ENCODE assay signal across 33 cellular contexts in the genomic region with DNA sequence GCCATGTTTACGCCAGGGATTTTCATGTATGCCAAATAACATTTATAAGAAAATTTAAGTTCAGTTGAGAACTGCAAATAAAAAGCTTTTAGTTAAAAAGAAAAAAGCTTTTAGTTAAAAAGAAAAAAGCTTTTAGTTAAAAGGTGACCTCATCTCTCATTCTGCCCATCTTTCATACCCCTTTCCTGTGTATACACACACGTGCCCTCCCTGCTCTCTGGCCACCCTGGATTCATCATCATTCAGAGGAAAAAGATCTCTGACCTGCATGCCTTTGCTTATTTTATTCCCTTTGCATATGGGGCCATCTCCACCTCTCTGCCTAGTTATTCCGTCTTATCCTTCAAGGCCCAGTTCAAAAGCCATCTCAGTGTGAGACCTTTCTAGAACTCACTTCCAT. TPM values are rescaled to one million over a fixed set of nuclear protein-coding genes. Genes with fewer than 3 reads are reported as not detected.
A peak's percentile ranks its signal among the peaks of the same experiment; 100 is the strongest.
DNase-seq lines count a peak whose midpoint lies in the region; ATAC-seq, FAIRE-seq and TF ChIP-seq lines count a peak whose summit lies in the region.
"Had no signal": no experiment of that assay in that cellular context is flagged by ENCODE, and none has a peak within 500 bp of the region (broad histone marks: within the 10 kb centered on the region; RNA-seq: fewer than 3 reads in every experiment).

No MANE protein-coding gene starts in this region.

- peak overlapping the region; percentile 33 for H3K27ac Mint-ChIP-seq in activated naive CD4-positive, alpha-beta T cell treated with anti-CD3 and anti-CD28 coated beads, Interleukin-2, amount 50 U/mL, for 24 hours
- no peak overlapping the region for H3K27ac Mint-ChIP-seq in activated naive CD4-positive, alpha-beta T cell treated with anti-CD3 and anti-CD28 coated beads for 36 hours
- no peak overlapping the region for H3K27ac Mint-ChIP-seq in activated T-cell treated with anti-CD3 and anti-CD28 coated beads, Interleukin-2, amount 50 U/mL, for 24 hours
- H3K27ac Mint-ChIP-seq: activated CD8-positive, alpha-beta memory T cell treated with anti-CD3 and anti-CD28 coated beads, Interleukin-2, amount 10 ng/mL, durations not matched to agents 7 days and 5 days; CD8-positive, alpha-beta T cell; dendritic cell treated with granulocyte-macrophage colony-stimulating factor and Interleukin-4, amounts not matched to agents 40 ng/mL and 50 ng/mL, for 4 days had no signal

- CTCF ChIA-PET in activated naive CD4-positive, alpha-beta T cell treated with anti-CD3 and anti-CD28 coated beads for 36 hours (lab: Charles Lee): no interaction called here

- ATAC-seq in SK-N-SH treated with all-trans-retinoic acid at 6 μM for 48 hours (peak; percentile 54; the same call in 2 of the 3 replicates), HG02610 (IDR thresholded peaks at IDR 0.05; ENCODE audit: unreplicated experiment) (no peak)
- ATAC-seq: activated CD8-positive, alpha-beta memory T cell treated with anti-CD3 and anti-CD28 coated beads, Interleukin-2, amount 10 ng/mL, durations not matched to agents 7 days and 5 days; CD8-positive, alpha-beta T cell; gastrocnemius medialis; left cardiac atrium; Panc1; stimulated activated naive CD8-positive, alpha-beta T cell treated with anti-CD3 and anti-CD28 coated beads, Interleukin-15, amount 100 ng/mL, for 72 hours had no signal

- FAIRE-seq in GM12891 (lab: Jason Lieb, UNC): no peak
- FAIRE-seq: endometrium, GM18507, GM19239 had no signal

- no peak for DNase-seq in activated naive CD4-positive, alpha-beta T cell treated with anti-CD3 and anti-CD28 coated beads for 36 hours
- DNase-seq in fibroblast of lung (ENCODE audit: low read depth in 2 of 2) (no peak), osteoblast (ENCODE audit: insufficient read length, low spot score, missing footprints) (no peak), GM12891 (ENCODE audit: insufficient read length, low spot score) (no peak)
- DNase-seq in activated T-cell treated with anti-CD3 and anti-CD28 coated beads, Interleukin-2, amount 50 U/mL, for 24 hours: no peak
- DNase-seq: 8988T; activated CD4-positive, alpha-beta T cell treated with anti-CD3 and anti-CD28 coated beads, Interleukin-2, amount 50 U/mL, for 1 hour; activated CD4-positive, CD25-positive, alpha-beta regulatory T cell; activated CD8-positive, alpha-beta memory T cell treated with anti-CD3 and anti-CD28 coated beads, Interleukin-2, amount 10 ng/mL, durations not matched to agents 7 days and 5 days; activated T-cell treated with anti-CD3 and anti-CD28 coated beads, Interleukin-2, amount 50 U/mL, for 48 hours; adrenal gland; CD8-positive, alpha-beta T cell; gastrocnemius medialis; GOT3; Kasumi-1; left cardiac atrium; NCI-H2107; NCI-H748 treated with DMSO at 0.1 percent for 48 hours; SHP77 treated with DMSO at 0.1 percent for 48 hours; stimulated activated CD4-positive, alpha-beta T cell treated with anti-CD3 and anti-CD28 coated beads, Interleukin-1b, Interleukin-23, amount 100 ng/mL, for 48 hours; stimulated activated naive CD8-positive, alpha-beta T cell treated with anti-CD3 and anti-CD28 coated beads, Interleukin-15, amount 100 ng/mL, for 72 hours; SW 1271; uterus had no signal

- no peaks in the 10 kb centered on the region for H3K27me3 ChIP-seq in fibroblast of lung (ENCODE audit: control insufficient read depth, insufficient read depth, low read length)
- no peaks in the 10 kb centered on the region for H3K27me3 ChIP-seq in osteoblast (ENCODE audit: insufficient read depth, low read length)
- H3K27me3 ChIP-seq: adrenal gland, gastrocnemius medialis, right atrium auricular region, uterus had no signal

- no peaks in the 10 kb centered on the region for H3K9me3 ChIP-seq in fibroblast of lung (ENCODE audit: control insufficient read depth, insufficient read depth, low read depth, low read length)
- H3K9me3 ChIP-seq in osteoblast (ENCODE audit: low read depth, low read length): no peaks in the 10 kb centered on the region
- H3K9me3 ChIP-seq: adrenal gland, gastrocnemius medialis, right atrium auricular region, thoracic aorta, uterus had no signal

- H3K4me1 ChIP-seq in fibroblast of lung (ENCODE audit: control insufficient read depth, extremely low read depth, insufficient read depth, low read length) (peaks cover 11% of the 10 kb centered on the region), osteoblast (ENCODE audit: insufficient read depth, low read length) (peaks cover 16% of the 10 kb centered on the region)
- H3K4me1 ChIP-seq: adrenal gland, gastrocnemius medialis, right atrium auricular region, uterus had no signal

- intact Hi-C loops in activated naive CD4-positive, alpha-beta T cell treated with anti-CD3 and anti-CD28 coated beads for 36 hours (cut with micrococcal nuclease): no loop called here

- H3K4me1 Mint-ChIP-seq in activated naive CD4-positive, alpha-beta T cell treated with anti-CD3 and anti-CD28 coated beads, Interleukin-2, amount 50 U/mL, for 24 hours: peaks cover 48% of the 10 kb centered on the region
- peaks cover 27% of the 10 kb centered on the region for H3K4me1 Mint-ChIP-seq in activated naive CD4-positive, alpha-beta T cell treated with anti-CD3 and anti-CD28 coated beads for 36 hours (ENCODE audit: low read depth)
- peaks cover 56% of the 10 kb centered on the region for H3K4me1 Mint-ChIP-seq in activated T-cell treated with anti-CD3 and anti-CD28 coated beads, Interleukin-2, amount 50 U/mL, for 24 hours (ENCODE audit: low read depth)

- no peak overlapping the region for H3K4me3 Mint-ChIP-seq in activated naive CD4-positive, alpha-beta T cell treated with anti-CD3 and anti-CD28 coated beads, Interleukin-2, amount 50 U/mL, for 24 hours
- no peak overlapping the region for H3K4me3 Mint-ChIP-seq in activated naive CD4-positive, alpha-beta T cell treated with anti-CD3 and anti-CD28 coated beads for 36 hours
- H3K4me3 Mint-ChIP-seq in activated T-cell treated with anti-CD3 and anti-CD28 coated beads, Interleukin-2, amount 50 U/mL, for 24 hours: no peak overlapping the region
- H3K4me3 Mint-ChIP-seq: activated CD8-positive, alpha-beta memory T cell treated with anti-CD3 and anti-CD28 coated beads, Interleukin-2, amount 10 ng/mL, durations not matched to agents 7 days and 5 days; CD8-positive, alpha-beta T cell; dendritic cell treated with granulocyte-macrophage colony-stimulating factor and Interleukin-4, amounts not matched to agents 40 ng/mL and 50 ng/mL, for 4 days; stimulated activated naive CD8-positive, alpha-beta T cell treated with anti-CD3 and anti-CD28 coated beads, Interleukin-15, amount 100 ng/mL, for 72 hours had no signal

- H3K27ac ChIP-seq in fibroblast of lung (ENCODE audit: insufficient read depth, low read length): peak overlapping the region; percentile 31
- no peak overlapping the region for H3K27ac ChIP-seq in osteoblast (ENCODE audit: low read depth, low read length)
- H3K27ac ChIP-seq: adrenal gland, gastrocnemius medialis, right atrium auricular region, thoracic aorta, uterus had no signal

- no peak overlapping the region for H3K9ac ChIP-seq in fibroblast of lung (ENCODE audit: insufficient read depth, low read length)

- H3K4me2 ChIP-seq in fibroblast of lung (ENCODE audit: extremely low read depth, insufficient read depth, low read length): no peak overlapping the region
- no peak overlapping the region for H3K4me2 ChIP-seq in osteoblast (ENCODE audit: insufficient read depth, low read length)

- H3K27me3 Mint-ChIP-seq in activated naive CD4-positive, alpha-beta T cell treated with anti-CD3 and anti-CD28 coated beads, Interleukin-2, amount 50 U/mL, for 24 hours: no peaks in the 10 kb centered on the region
- no peaks in the 10 kb centered on the region for H3K27me3 Mint-ChIP-seq in activated naive CD4-positive, alpha-beta T cell treated with anti-CD3 and anti-CD28 coated beads for 36 hours (ENCODE audit: low read depth)
- H3K27me3 Mint-ChIP-seq in activated T-cell treated with anti-CD3 and anti-CD28 coated beads, Interleukin-2, amount 50 U/mL, for 24 hours: no peaks in the 10 kb centered on the region
- H3K27me3 Mint-ChIP-seq: activated CD8-positive, alpha-beta memory T cell treated with anti-CD3 and anti-CD28 coated beads, Interleukin-2, amount 10 ng/mL, durations not matched to agents 7 days and 5 days; stimulated activated naive CD8-positive, alpha-beta T cell treated with anti-CD3 and anti-CD28 coated beads, Interleukin-15, amount 100 ng/mL, for 72 hours had no signal

- no peak for TF ChIP-seq POLR2A in GM12891 (IDR thresholded peaks at IDR 0.05; ENCODE audit: low read depth, low read length)

- H2AFZ ChIP-seq in fibroblast of lung (ENCODE audit: low read length) (no peak overlapping the region), osteoblast (ENCODE audit: low read length) (peak overlapping the region; percentile 57)

- H3K79me2 ChIP-seq in fibroblast of lung (ENCODE audit: control insufficient read depth, insufficient read depth, low read length) (no peaks in the 10 kb centered on the region), osteoblast (ENCODE audit: insufficient read depth, low read length) (no peaks in the 10 kb centered on the region)

- no peak overlapping the region for H3K4me3 ChIP-seq in fibroblast of lung (replicated peaks in 1 of 4; ENCODE audit: control extremely low read depth in 1 of 4, insufficient read depth in 1 of 4, low read depth in 3 of 4, low read length in 4 of 4)
- no peak overlapping the region for H3K4me3 ChIP-seq in osteoblast (ENCODE audit: insufficient read depth, low read length)
- H3K4me3 ChIP-seq: adrenal gland, gastrocnemius medialis, right atrium auricular region, thoracic aorta, uterus had no signal

- TF ChIP-seq CTCF in fibroblast of lung (conservative IDR thresholded peaks at IDR 0.05 in 1 of 2, IDR thresholded peaks at IDR 0.05 in 1 of 2; ENCODE audit: low read depth in 1 of 2, low read length in 2 of 2): no peak
- TF ChIP-seq CTCF in osteoblast (IDR thresholded peaks at IDR 0.05; ENCODE audit: extremely low read depth, low read depth, low read length): no peak

- H4K20me1 ChIP-seq in fibroblast of lung (ENCODE audit: control insufficient read depth, extremely low read depth, insufficient read depth, low read length) (no peaks in the 10 kb centered on the region), osteoblast (ENCODE audit: insufficient read depth, low read length) (no peaks in the 10 kb centered on the region)

- H3K36me3 ChIP-seq in fibroblast of lung (ENCODE audit: control insufficient read depth, insufficient read depth, low read length): no peaks in the 10 kb centered on the region
- H3K36me3 ChIP-seq in osteoblast (ENCODE audit: insufficient read depth, low read length): no peaks in the 10 kb centered on the region
- H3K36me3 ChIP-seq: adrenal gland, gastrocnemius medialis, right atrium auricular region, thoracic aorta, uterus had no signal

- peaks cover 6% of the 10 kb centered on the region for H3K9me3 Mint-ChIP-seq in activated naive CD4-positive, alpha-beta T cell treated with anti-CD3 and anti-CD28 coated beads, Interleukin-2, amount 50 U/mL, for 24 hours
- peaks cover 3% of the 10 kb centered on the region for H3K9me3 Mint-ChIP-seq in activated naive CD4-positive, alpha-beta T cell treated with anti-CD3 and anti-CD28 coated beads for 36 hours
- H3K9me3 Mint-ChIP-seq in activated T-cell treated with anti-CD3 and anti-CD28 coated beads, Interleukin-2, amount 50 U/mL, for 24 hours: no peaks in the 10 kb centered on the region
- H3K9me3 Mint-ChIP-seq: dendritic cell treated with granulocyte-macrophage colony-stimulating factor and Interleukin-4, amounts not matched to agents 40 ng/mL and 50 ng/mL, for 4 days had no signal

- H3K36me3 Mint-ChIP-seq in activated naive CD4-positive, alpha-beta T cell treated with anti-CD3 and anti-CD28 coated beads, Interleukin-2, amount 50 U/mL, for 24 hours: no peaks in the 10 kb centered on the region
- no peaks in the 10 kb centered on the region for H3K36me3 Mint-ChIP-seq in activated naive CD4-positive, alpha-beta T cell treated with anti-CD3 and anti-CD28 coated beads for 36 hours (ENCODE audit: low read depth)
- no peaks in the 10 kb centered on the region for H3K36me3 Mint-ChIP-seq in activated T-cell treated with anti-CD3 and anti-CD28 coated beads, Interleukin-2, amount 50 U/mL, for 24 hours (ENCODE audit: low read depth)
- H3K36me3 Mint-ChIP-seq: CD8-positive, alpha-beta T cell had no signal

RNA-seq across cellular contexts. Expression of a gene that starts 38.1 kb away (rescaled TPM):
- total RNA-seq in activated naive CD4-positive, alpha-beta T cell treated with anti-CD3 and anti-CD28 coated beads for 36 hours: 10 to 100 TPM; 41.4 to 45.8 TPM
- 59.3 and 109 TPM in 2 replicates for total RNA-seq in fibroblast of lung
- 41.9 and 50.0 TPM in 2 replicates for polyA plus RNA-seq in fibroblast of lung
- 26.7 and 28.6 TPM in 2 replicates for polyA plus RNA-seq in fibroblast of lung (2012)
- 14.8 and 37.9 TPM in 2 replicates for polyA minus RNA-seq in fibroblast of lung (ENCODE audit: low replicate concordance)
- 64.8 and 68.0 TPM in 2 replicates for total RNA-seq in osteoblast
- polyA plus RNA-seq in GM12891 (2012; ENCODE audit: low read depth, missing spikeins): 9.3 TPM

RNA-seq across cellular contexts. Expression of a gene that starts 51.0 kb away (rescaled TPM):
- under 1 TPM; 0.38 to 0.64 TPM for total RNA-seq in activated naive CD4-positive, alpha-beta T cell treated with anti-CD3 and anti-CD28 coated beads for 36 hours
- total RNA-seq in fibroblast of lung (5.1 and 7.1 TPM in 2 replicates), osteoblast (2.2 and 3.2 TPM in 2 replicates)
- 0.62 and 0.93 TPM in 2 replicates for polyA plus RNA-seq in fibroblast of lung
- polyA plus RNA-seq in fibroblast of lung (2012): 0.54 and 0.83 TPM in 2 replicates
- 0.08 TPM in 1 of 2 replicates, not detected in the other for polyA minus RNA-seq in fibroblast of lung (ENCODE audit: low replicate concordance)
- 0.32 TPM for polyA plus RNA-seq in GM12891 (2012; ENCODE audit: low read depth, missing spikeins)
- total RNA-seq: gastrocnemius medialis had no signal
